Comparison of ENCODE assay signal across 18 cellular contexts in the genomic region with DNA sequence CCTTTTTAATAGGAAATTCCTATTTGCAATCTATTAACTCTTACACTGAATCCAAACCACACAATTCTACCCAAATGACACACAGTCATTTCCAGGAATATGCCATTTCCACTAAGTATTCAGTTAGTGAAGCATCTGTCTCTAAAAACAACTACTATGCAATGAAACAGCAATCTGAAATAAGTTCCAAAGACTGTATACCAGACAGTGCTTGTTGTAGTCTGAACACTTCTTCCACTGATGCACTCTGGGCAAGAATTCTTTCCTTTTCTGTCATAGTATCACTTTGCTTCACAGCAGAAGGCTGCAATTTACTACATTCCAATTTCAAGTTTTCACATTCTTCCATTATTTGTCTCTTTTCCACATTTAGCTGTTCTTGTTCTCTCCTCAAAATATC.
"Had no signal": no experiment of that assay in that cellular context is flagged by ENCODE, and none has a peak within 500 bp of the region (broad histone marks: within the 10 kb centered on the region; RNA-seq: fewer than 3 reads in every experiment).

No MANE protein-coding gene starts in this region.

- H3K27ac Mint-ChIP-seq: activated naive CD4-positive, alpha-beta T cell treated with anti-CD3 and anti-CD28 coated beads, Interleukin-2, amount 10 ng/mL, durations not matched to agents 7 days and 5 days; memory B cell had no signal

- H3K27me3 Mint-ChIP-seq: activated naive CD4-positive, alpha-beta T cell treated with anti-CD3 and anti-CD28 coated beads, Interleukin-2, amount 10 ng/mL, durations not matched to agents 7 days and 5 days; memory B cell; naive B cell had no signal

- H3K4me1 Mint-ChIP-seq: neural crest cell had no signal

- H3K4me1 ChIP-seq: gastroesophageal sphincter, upper lobe of left lung had no signal

- H3K27me3 ChIP-seq: gastroesophageal sphincter, heart left ventricle, upper lobe of left lung had no signal

- ATAC-seq: esophagus mucosa, gastroesophageal sphincter, heart left ventricle, left ventricle myocardium superior, mucosa of descending colon, SK-N-SH treated with all-trans-retinoic acid at 6 μM for 48 hours had no signal

- DNase-seq: activated effector memory CD4-positive, alpha-beta T cell treated with Interleukin-2 at 50 U/mL for 16 hours; activated naive CD4-positive, alpha-beta T cell treated with anti-CD3 and anti-CD28 coated beads, Interleukin-2, amount 10 ng/mL, durations not matched to agents 7 days and 5 days; cerebellar nuclear complex; effector CD4-positive, alpha-beta T cell; heart left ventricle; left ventricle myocardium superior; mucosa of descending colon; naive B cell; stimulated activated CD4-positive, alpha-beta T cell treated with anti-CD3 and anti-CD28 coated beads, Interleukin-15, amount 100 ng/mL, for 24 hours; stimulated activated CD4-positive, alpha-beta T cell treated with anti-CD3 and anti-CD28 coated beads, Interleukin-2, amount 100 ng/mL, for 48 hours; upper lobe of left lung had no signal

- H3K9me3 Mint-ChIP-seq: activated naive CD4-positive, alpha-beta T cell treated with anti-CD3 and anti-CD28 coated beads, Interleukin-2, amount 10 ng/mL, durations not matched to agents 7 days and 5 days; memory B cell; naive B cell; neural crest cell had no signal

- H3K27ac ChIP-seq: gastroesophageal sphincter, heart left ventricle, skin epidermis, thoracic aorta, upper lobe of left lung had no signal

- H3K4me3 ChIP-seq: gastroesophageal sphincter, heart left ventricle, mucosa of descending colon, skin epidermis, thoracic aorta, upper lobe of left lung had no signal

- H3K4me3 Mint-ChIP-seq: activated naive CD4-positive, alpha-beta T cell treated with anti-CD3 and anti-CD28 coated beads, Interleukin-2, amount 10 ng/mL, durations not matched to agents 7 days and 5 days; memory B cell; naive B cell; neural crest cell had no signal

- H3K9me3 ChIP-seq: gastroesophageal sphincter, heart left ventricle, mucosa of descending colon, thoracic aorta, upper lobe of left lung had no signal
